ENCODE assay signal across 27 cellular contexts in genomic region chr6:144969873-144970272, GRCh38.
"Had no signal": no experiment of that assay in that cellular context is flagged by ENCODE, and none has a peak within 500 bp of the region (broad histone marks: within the 10 kb centered on the region; RNA-seq: fewer than 3 reads in every experiment).

No MANE protein-coding gene starts in this region.

- H3K4me1 ChIP-seq: body of pancreas, colonic mucosa, gastrocnemius medialis had no signal

- H3K9me3 Mint-ChIP-seq: activated CD4-positive, alpha-beta memory T cell treated with anti-CD3 and anti-CD28 coated beads, Interleukin-2, amount 10 ng/mL, durations not matched to agents 7 days and 5 days; activated CD4-positive, alpha-beta T cell treated with anti-CD3 and anti-CD28 coated beads, Interleukin-2, amount 10 ng/mL, durations not matched to agents 7 days and 5 days; activated T-cell treated with anti-CD3 and anti-CD28 coated beads, Interleukin-2, amount 50 U/mL, for 24 hours had no signal

- H3K27ac Mint-ChIP-seq: activated CD4-positive, alpha-beta memory T cell treated with anti-CD3 and anti-CD28 coated beads, Interleukin-2, amount 10 ng/mL, durations not matched to agents 7 days and 5 days; activated CD4-positive, alpha-beta T cell treated with anti-CD3 and anti-CD28 coated beads, Interleukin-2, amount 10 ng/mL, durations not matched to agents 7 days and 5 days; activated naive CD4-positive, alpha-beta T cell treated with anti-CD3 and anti-CD28 coated beads, Interleukin-2, amount 10 ng/mL, durations not matched to agents 7 days and 5 days; activated naive CD4-positive, alpha-beta T cell treated with anti-CD3 and anti-CD28 coated beads, Interleukin-2, amount 50 U/mL, for 72 hours; activated T-cell treated with anti-CD3 and anti-CD28 coated beads, Interleukin-2, amount 50 U/mL, for 24 hours; activated T-cell treated with anti-CD3 and anti-CD28 coated beads, Interleukin-2, amount 50 U/mL, for 72 hours had no signal

- H3K36me3 ChIP-seq: colonic mucosa, gastrocnemius medialis had no signal

- H3K9me3 ChIP-seq: body of pancreas, colonic mucosa, gastrocnemius medialis had no signal

- H3K36me3 Mint-ChIP-seq: activated naive CD4-positive, alpha-beta T cell treated with anti-CD3 and anti-CD28 coated beads, Interleukin-2, amount 10 ng/mL, durations not matched to agents 7 days and 5 days; activated naive CD4-positive, alpha-beta T cell treated with anti-CD3 and anti-CD28 coated beads, Interleukin-2, amount 50 U/mL, for 72 hours had no signal

- FAIRE-seq: endometrium, endothelial cell of umbilical vein had no signal

- H3K4me3 Mint-ChIP-seq: activated CD4-positive, alpha-beta memory T cell treated with anti-CD3 and anti-CD28 coated beads, Interleukin-2, amount 10 ng/mL, durations not matched to agents 7 days and 5 days; activated CD4-positive, alpha-beta T cell treated with anti-CD3 and anti-CD28 coated beads, Interleukin-2, amount 10 ng/mL, durations not matched to agents 7 days and 5 days; activated naive CD4-positive, alpha-beta T cell treated with anti-CD3 and anti-CD28 coated beads, Interleukin-2, amount 10 ng/mL, durations not matched to agents 7 days and 5 days; activated T-cell treated with anti-CD3 and anti-CD28 coated beads, Interleukin-2, amount 50 U/mL, for 24 hours; activated T-cell treated with anti-CD3 and anti-CD28 coated beads, Interleukin-2, amount 50 U/mL, for 72 hours had no signal

- H3K4me1 Mint-ChIP-seq: activated CD4-positive, alpha-beta memory T cell treated with anti-CD3 and anti-CD28 coated beads, Interleukin-2, amount 10 ng/mL, durations not matched to agents 7 days and 5 days; activated CD4-positive, alpha-beta T cell treated with anti-CD3 and anti-CD28 coated beads, Interleukin-2, amount 10 ng/mL, durations not matched to agents 7 days and 5 days; activated naive CD4-positive, alpha-beta T cell treated with anti-CD3 and anti-CD28 coated beads, Interleukin-2, amount 10 ng/mL, durations not matched to agents 7 days and 5 days had no signal

- H3K27me3 ChIP-seq: body of pancreas, colonic mucosa, gastrocnemius medialis had no signal

- H3K4me3 ChIP-seq: body of pancreas, colonic mucosa, gastrocnemius medialis had no signal

- DNase-seq: activated CD4-positive, alpha-beta memory T cell treated with anti-CD3 and anti-CD28 coated beads, Interleukin-2, amount 10 ng/mL, durations not matched to agents 7 days and 5 days; activated CD4-positive, alpha-beta T cell treated with anti-CD3 and anti-CD28 coated beads for 1 hour; activated CD4-positive, alpha-beta T cell treated with anti-CD3 and anti-CD28 coated beads for 4 hours; activated CD4-positive, alpha-beta T cell treated with anti-CD3 and anti-CD28 coated beads, Interleukin-2, amount 10 ng/mL, durations not matched to agents 7 days and 5 days; activated CD4-positive, alpha-beta T cell treated with anti-CD3 and anti-CD28 coated beads, Interleukin-2, amount 50 U/mL, for 4 hours; activated CD8-positive, alpha-beta memory T cell treated with anti-CD3 and anti-CD28 coated beads, Interleukin-2, amount 50 U/mL, for 48 hours; activated gamma-delta T cell; activated naive CD4-positive, alpha-beta T cell; activated naive CD4-positive, alpha-beta T cell treated with anti-CD3 and anti-CD28 coated beads, Interleukin-2, amount 10 ng/mL, durations not matched to agents 7 days and 5 days; activated T-cell treated with anti-CD3 and anti-CD28 coated beads for 4 hours; activated T-cell treated with anti-CD3 and anti-CD28 coated beads, Interleukin-2, amount 50 U/mL, for 24 hours; activated T-cell treated with anti-CD3 and anti-CD28 coated beads, Interleukin-2, amount 50 U/mL, for 72 hours; amniotic stem cell; anterior cingulate cortex; body of pancreas; caudate nucleus; colonic mucosa; effector CD8-positive, alpha-beta T cell; foreskin fibroblast; gastrocnemius medialis; glutamatergic neuron; T-helper 2 cell had no signal

- H3K27me3 Mint-ChIP-seq: activated naive CD4-positive, alpha-beta T cell treated with anti-CD3 and anti-CD28 coated beads, Interleukin-2, amount 10 ng/mL, durations not matched to agents 7 days and 5 days had no signal

- ATAC-seq: activated naive CD4-positive, alpha-beta T cell treated with anti-CD3 and anti-CD28 coated beads, Interleukin-2, amount 50 U/mL, for 72 hours; activated T-cell treated with anti-CD3 and anti-CD28 coated beads, Interleukin-2, amount 50 U/mL, for 72 hours; body of pancreas; esophagus mucosa; gastrocnemius medialis had no signal

- H3K27ac ChIP-seq: body of pancreas, colonic mucosa, epithelial cell of prostate, gastrocnemius medialis had no signal
